In the genomic region with DNA sequence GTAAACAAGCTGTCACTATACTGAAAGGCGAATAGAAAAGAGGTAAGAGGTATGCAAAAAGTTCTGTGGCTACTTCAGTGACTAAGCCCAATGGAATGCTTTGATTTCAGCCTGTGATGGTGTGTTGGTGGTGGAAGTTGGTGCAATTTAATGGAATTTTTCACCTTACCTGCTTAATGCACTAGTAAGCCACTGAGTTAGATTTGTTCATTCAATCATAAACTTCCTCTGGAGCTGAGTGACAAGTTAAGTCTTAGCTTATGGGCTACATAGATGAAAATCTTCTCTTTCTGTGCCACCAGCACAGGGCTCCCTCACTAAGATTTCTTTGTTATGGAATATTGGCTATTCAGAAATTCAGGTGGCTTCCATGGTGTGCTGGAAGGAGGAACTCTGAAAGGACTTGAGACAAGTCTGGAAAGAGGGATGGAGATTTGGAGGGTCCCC, we compare ENCODE assay signal across 21 cellular contexts. TPM values are rescaled to one million over a fixed set of nuclear protein-coding genes. Genes with fewer than 3 reads are reported as not detected.
A peak's percentile ranks its signal among the peaks of the same experiment; 100 is the strongest.
DNase-seq lines count a peak whose midpoint lies in the region; ATAC-seq and TF ChIP-seq lines count a peak whose summit lies in the region.
"Had no signal": no experiment of that assay in that cellular context is flagged by ENCODE, and none has a peak within 500 bp of the region (broad histone marks: within the 10 kb centered on the region; RNA-seq: fewer than 3 reads in every experiment).

No MANE protein-coding gene starts in this region.

- H3K4me3 ChIP-seq in RWPE2 (ENCODE audit: severe bottlenecking) (no peak overlapping the region), fibroblast of pulmonary artery (replicated peaks; ENCODE audit: low read depth, low read length) (no peak overlapping the region), mesendoderm (ENCODE audit: low read length) (no peak overlapping the region), heart left ventricle (no peak overlapping the region)
- H3K4me3 ChIP-seq: left ventricle myocardium inferior, upper lobe of left lung had no signal

- H3K9me3 ChIP-seq in H9 (ENCODE audit: control insufficient read depth, low read depth, low read length) = no peaks in the 10 kb centered on the region
- H3K9me3 ChIP-seq in RWPE2 (ENCODE audit: severe bottlenecking) = no peaks in the 10 kb centered on the region
- H3K9me3 ChIP-seq in heart left ventricle = peaks cover 0 to 7% (median 0%) of the 10 kb centered on the region in 12 donors
- H3K9me3 ChIP-seq: BE2C, upper lobe of left lung had no signal

- intact Hi-C loops in heart left ventricle (cut with DNase I) = no loop called here

- no peak overlapping the region for H3K14ac ChIP-seq in H9 (ENCODE audit: insufficient read depth, low read length)

- H4K5ac ChIP-seq in H9 (ENCODE audit: insufficient read length, low read depth, low read length) = no peak overlapping the region
- no peak overlapping the region for H4K5ac ChIP-seq in mesendoderm (ENCODE audit: low read length)

- ATAC-seq in RWPE2 (ENCODE audit: low read depth) = peak; percentile 68
- no peak for ATAC-seq in GM21526 (IDR thresholded peaks at IDR 0.05; ENCODE audit: low FRiP score, unreplicated experiment)
- ATAC-seq in activated naive CD4-positive, alpha-beta T cell treated with anti-CD3 and anti-CD28 coated beads, Interleukin-2, amount 50 U/mL, for 72 hours = no peak
- ATAC-seq in heart left ventricle = no peak

- POLR2A ChIA-PET in GM10248 (lab: Yijun Ruan, JAX) = no interaction called here

- no peaks in the 10 kb centered on the region for H3K27me3 Mint-ChIP-seq in H9 (ENCODE audit: low read depth)
- H3K27me3 Mint-ChIP-seq: dendritic cell treated with granulocyte-macrophage colony-stimulating factor and Interleukin-4, amounts not matched to agents 40 ng/mL and 50 ng/mL, for 4 days had no signal

- H2BK15ac ChIP-seq in H9 (ENCODE audit: low read depth, low read length) (no peak overlapping the region), mesendoderm (replicated peaks; ENCODE audit: low read depth) (peak overlapping the region; percentile 8)

- H3K23ac ChIP-seq in H9 (ENCODE audit: insufficient read length, low read depth, low read length) = no peak overlapping the region
- H3K23ac ChIP-seq in mesendoderm (ENCODE audit: low read length) = no peak overlapping the region

- H3K4ac ChIP-seq in H9 (ENCODE audit: low read depth, low read length) (no peak overlapping the region), mesendoderm (ENCODE audit: low read depth, low read length) (no peak overlapping the region)

- H3K4me2 ChIP-seq in H9 (ENCODE audit: insufficient read depth, insufficient read length, low read length) = peak overlapping the region; percentile 13
- H3K4me2 ChIP-seq in mesendoderm (ENCODE audit: low read length) = no peak overlapping the region

- H3K36me3 ChIP-seq in RWPE2 (ENCODE audit: low read depth) (no peaks in the 10 kb centered on the region), mesendoderm (ENCODE audit: control insufficient read depth, insufficient read depth, low read length) (no peaks in the 10 kb centered on the region), heart left ventricle (no peaks in the 10 kb centered on the region)
- H3K36me3 ChIP-seq: BE2C, left ventricle myocardium inferior, upper lobe of left lung had no signal

- H3K27me3 ChIP-seq in H9 (ENCODE audit: insufficient read depth, low read length) (no peaks in the 10 kb centered on the region), RWPE2 (ENCODE audit: insufficient read depth, poor library complexity, severe bottlenecking) (peaks cover 3% of the 10 kb centered on the region), mesendoderm (ENCODE audit: insufficient read depth, low read length, poor library complexity) (no peaks in the 10 kb centered on the region), heart left ventricle (no peaks in the 10 kb centered on the region)
- H3K27me3 ChIP-seq: BE2C, upper lobe of left lung had no signal

- H3K79me1 ChIP-seq in H9 (ENCODE audit: insufficient read depth, low read depth, low read length, poor library complexity, severe bottlenecking) (no peaks in the 10 kb centered on the region), mesendoderm (ENCODE audit: low read length) (no peaks in the 10 kb centered on the region)

- H2BK12ac ChIP-seq in H9 (ENCODE audit: insufficient read length, low read depth, low read length) = no peak overlapping the region

- H3K4me3 Mint-ChIP-seq in H9 = no peak overlapping the region
- H3K4me3 Mint-ChIP-seq: activated CD4-positive, alpha-beta T cell treated with anti-CD3 and anti-CD28 coated beads, Interleukin-2, amount 10 ng/mL, durations not matched to agents 24 days and 14 days; dendritic cell treated with granulocyte-macrophage colony-stimulating factor and Interleukin-4, amounts not matched to agents 40 ng/mL and 50 ng/mL, for 4 days had no signal

- no peaks in the 10 kb centered on the region for H4K20me1 ChIP-seq in H9 (ENCODE audit: control insufficient read depth, insufficient read depth, insufficient read length)

- no peak overlapping the region for H3K56ac ChIP-seq in H9 (ENCODE audit: insufficient read length, low read depth, low read length)
- H3K56ac ChIP-seq in mesendoderm (ENCODE audit: low read length) = no peak overlapping the region

- WGBS in H9 (ENCODE audit: extremely low coverage, insufficient read length, low lambda C conversion rate) = no CpG with 5 or more reads among the region's 1 CpG
- no CpG with 5 or more reads among the region's 1 CpG for WGBS in mesendoderm (ENCODE audit: extremely low coverage, insufficient coverage, low lambda C conversion rate)
- WGBS in heart left ventricle, 4 donors = 93 to 100% (median 96%) methylated on average over 1 of the region's 1 CpG

- no peak overlapping the region for H2BK5ac ChIP-seq in H9 (ENCODE audit: insufficient read length, low read length)
- H2BK5ac ChIP-seq in mesendoderm (ENCODE audit: low read length) = no peak overlapping the region

- peaks cover 22 to 24% of the 10 kb centered on the region in 2 experiments for H3K4me1 Mint-ChIP-seq in H9

- no peak overlapping the region for H4K91ac ChIP-seq in H9 (ENCODE audit: insufficient read length, low read depth, low read length)

- peak overlapping the region in 1 of 3 experiments; percentile 75; a peak in 2 of 7 replicates for H3K27ac Mint-ChIP-seq in H9
- no peak overlapping the region for H3K27ac Mint-ChIP-seq in activated naive CD4-positive, alpha-beta T cell treated with anti-CD3 and anti-CD28 coated beads, Interleukin-2, amount 50 U/mL, for 72 hours
- H3K27ac Mint-ChIP-seq: activated CD4-positive, alpha-beta T cell treated with anti-CD3 and anti-CD28 coated beads, Interleukin-2, amount 10 ng/mL, durations not matched to agents 24 days and 14 days; dendritic cell treated with granulocyte-macrophage colony-stimulating factor and Interleukin-4, amounts not matched to agents 40 ng/mL and 50 ng/mL, for 4 days had no signal

- H3K27ac ChIP-seq in H9 (ENCODE audit: insufficient read length, low read depth, low read length) = peak overlapping the region; percentile 82
- H3K27ac ChIP-seq in RWPE2 (ENCODE audit: poor library complexity, severe bottlenecking) = no peak overlapping the region
- H3K27ac ChIP-seq in mesendoderm (ENCODE audit: low read depth, low read length) = peak overlapping the region; percentile 45
- no peak overlapping the region for H3K27ac ChIP-seq in heart left ventricle
- H3K27ac ChIP-seq: left ventricle myocardium inferior, upper lobe of left lung had no signal

- H3K18ac ChIP-seq in H9 (ENCODE audit: insufficient read length, low read depth, low read length) = peak overlapping the region; percentile 76
- peak overlapping the region; percentile 53 for H3K18ac ChIP-seq in mesendoderm (ENCODE audit: low read length)

- no peak overlapping the region for H2AK5ac ChIP-seq in H9 (ENCODE audit: insufficient read length, low read length)
- H2AK5ac ChIP-seq in mesendoderm (ENCODE audit: low read length) = no peak overlapping the region

- DNase-seq in H9 = peak; percentile 50
- no peak for DNase-seq in RWPE2 (ENCODE audit: low spot score)
- DNase-seq in fibroblast of pulmonary artery (ENCODE audit: low read depth) = peak; percentile 20
- DNase-seq in mesendoderm = peak; percentile 94
- no peak for DNase-seq in GM10248 (ENCODE audit: extremely low spot score)
- DNase-seq in activated naive CD4-positive, alpha-beta T cell treated with anti-CD3 and anti-CD28 coated beads, Interleukin-2, amount 50 U/mL, for 72 hours (ENCODE audit: low spot score in 2 of 2) = no peak
- DNase-seq in heart left ventricle = no peak
- DNase-seq: activated CD4-positive, alpha-beta T cell treated with anti-CD3 and anti-CD28 coated beads, Interleukin-2, amount 10 ng/mL, durations not matched to agents 24 days and 14 days; activated T-cell treated with anti-CD3 and anti-CD28 coated beads, Interleukin-2, amount 50 U/mL, for 48 hours; amygdala; DND-41; KBM-7; left ventricle myocardium inferior; NCI-H146; NCI-H526; RPMI8226; T-helper 2 cell; upper lobe of left lung had no signal

- H4K8ac ChIP-seq in H9 (replicated peaks; ENCODE audit: insufficient read length, low read depth, low read length) (no peak overlapping the region), mesendoderm (ENCODE audit: low read depth, low read length) (no peak overlapping the region)

- H3K9ac ChIP-seq in H9 (ENCODE audit: extremely low read depth, insufficient read length, low read length) = no peak overlapping the region
- no peak overlapping the region for H3K9ac ChIP-seq in mesendoderm (ENCODE audit: low read length)

- peaks cover 0 to 2% (median 0%) of the 10 kb centered on the region in 3 experiments; a peak in 3 of 7 replicates for H3K36me3 Mint-ChIP-seq in H9 (ENCODE audit: insufficient read depth in 1 of 3, low read depth in 3 of 3)
- H3K36me3 Mint-ChIP-seq in activated naive CD4-positive, alpha-beta T cell treated with anti-CD3 and anti-CD28 coated beads, Interleukin-2, amount 50 U/mL, for 72 hours = no peaks in the 10 kb centered on the region

- no peak overlapping the region for H3T11ph ChIP-seq in H9 (ENCODE audit: low read length)

- no peak overlapping the region for H2AFZ ChIP-seq in H9 (ENCODE audit: low read length)

- CTCF ChIA-PET in GM10248 (lab: Yijun Ruan, JAX) = interaction anchor here (1.4 to 1.6 kb wide), 3 partner anchors 13 to 18 kb away, joined by 3 to 5 read pairs (median 4); no protein-coding TSS in a partner anchor

- TF ChIP-seq CTCF in H9 (conservative IDR thresholded peaks at IDR 0.05) (no peak), RWPE2 (IDR thresholded peaks at IDR 0.05; ENCODE audit: poor library complexity, severe bottlenecking) (no peak), fibroblast of pulmonary artery (IDR thresholded peaks at IDR 0.05; ENCODE audit: low read length, missing control alignments) (no peak), GM10248 (IDR thresholded peaks at IDR 0.05; ENCODE audit: control extremely low read depth, extremely low read depth, low read depth, missing control alignments) (no peak), heart left ventricle (IDR thresholded peaks at IDR 0.05) (no peak)

- no peaks in the 10 kb centered on the region for H3K23me2 ChIP-seq in H9 (ENCODE audit: insufficient read length, low read depth, low read length, poor library complexity, severe bottlenecking)

- H3K4me1 ChIP-seq in H9 (ENCODE audit: insufficient read depth, low read length) (peaks cover 8% of the 10 kb centered on the region), RWPE2 (ENCODE audit: insufficient read depth, poor library complexity, severe bottlenecking) (no peaks in the 10 kb centered on the region), mesendoderm (ENCODE audit: control insufficient read depth, low read depth, low read length) (peaks cover 3% of the 10 kb centered on the region), heart left ventricle (no peaks in the 10 kb centered on the region)
- H3K4me1 ChIP-seq: left ventricle myocardium inferior, upper lobe of left lung had no signal

- no peaks in the 10 kb centered on the region for H3K79me2 ChIP-seq in H9 (ENCODE audit: insufficient read depth, low read length)
- no peaks in the 10 kb centered on the region for H3K79me2 ChIP-seq in mesendoderm (ENCODE audit: control insufficient read depth, insufficient read depth, low read length)

- H3K9me3 Mint-ChIP-seq in H9 = peaks cover 0 to 6% of the 10 kb centered on the region in 2 experiments; a peak in 1 of 5 replicates
- no peaks in the 10 kb centered on the region for H3K9me3 Mint-ChIP-seq in activated naive CD4-positive, alpha-beta T cell treated with anti-CD3 and anti-CD28 coated beads, Interleukin-2, amount 50 U/mL, for 72 hours
- H3K9me3 Mint-ChIP-seq: dendritic cell treated with granulocyte-macrophage colony-stimulating factor and Interleukin-4, amounts not matched to agents 40 ng/mL and 50 ng/mL, for 4 days had no signal

- no peak for TF ChIP-seq POLR2A in heart left ventricle (IDR thresholded peaks at IDR 0.05)

- H2BK20ac ChIP-seq in H9 (ENCODE audit: low read depth, low read length, poor library complexity, severe bottlenecking) = no peak overlapping the region

- H2BK120ac ChIP-seq in H9 (ENCODE audit: low read depth, low read length, poor library complexity, severe bottlenecking) = no peak overlapping the region
- H2BK120ac ChIP-seq in mesendoderm (ENCODE audit: low read depth, low read length) = no peak overlapping the region

RNA-seq across cellular contexts. Expression of gene GAP43, which starts 8.3 kb away (rescaled TPM):
- total RNA-seq in H9 (2021) = 12.8 and 14.1 TPM in 2 replicates
- 76.5 TPM for polyA plus RNA-seq in mesendoderm (2013, experiment 1 of 2)
- polyA plus RNA-seq in mesendoderm (2013, experiment 2 of 2) = 76.4 TPM
- total RNA-seq in activated naive CD4-positive, alpha-beta T cell treated with anti-CD3 and anti-CD28 coated beads, Interleukin-2, amount 50 U/mL, for 72 hours = not detected
- total RNA-seq in heart left ventricle = 1 to 10 TPM in 5 of 9 donors, under 1 TPM in 3, not detected in 1; 0.56 to 4.7 (median 1.2) TPM
- 1 to 10 TPM in 1 of 2 donors, under 1 TPM in 1; 0.11 to 3.3 TPM for polyA plus RNA-seq in heart left ventricle
- total RNA-seq: activated CD4-positive, alpha-beta T cell treated with anti-CD3 and anti-CD28 coated beads, Interleukin-2, amount 10 ng/mL, durations not matched to agents 24 days and 14 days had no signal

Comparison
In these comparisons a context has a peak if more than half of its experiments do, and no peak if none do; other contexts are left out.
1. DNase-seq: peak in H9 (single experiment), fibroblast of pulmonary artery (single experiment) and mesendoderm (single experiment); none in RWPE2 (single experiment), GM10248 (single experiment), activated naive CD4-positive, alpha-beta T cell treated with anti-CD3 and anti-CD28 coated beads, Interleukin-2, amount 50 U/mL, for 72 hours (0 of 2) and heart left ventricle (0 of 5).
2. H3K27ac ChIP-seq: peak in H9 (single experiment) and mesendoderm (single experiment); none in RWPE2 (single experiment) and heart left ventricle (0 of 12).